14 cellular contexts compared by ENCODE assay signal in the genomic region with DNA sequence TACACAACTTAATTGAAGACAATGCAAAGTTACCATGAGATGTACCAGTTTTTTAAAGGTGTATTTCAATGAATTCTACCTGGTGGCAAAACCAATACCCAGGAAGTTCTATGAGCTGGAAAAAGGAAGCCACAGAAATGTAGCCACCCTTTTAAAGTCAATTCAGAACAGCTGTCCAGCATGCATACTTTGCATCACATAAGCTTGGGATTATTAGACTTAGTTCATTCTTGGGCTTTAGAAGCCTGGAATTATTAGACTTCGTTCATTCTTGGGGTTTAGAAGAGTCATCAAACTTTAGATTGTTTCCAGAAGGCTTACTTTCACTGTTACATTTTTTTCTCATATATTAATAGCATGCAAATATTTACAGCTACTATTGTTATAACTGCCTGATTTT.
"Had no signal": no experiment of that assay in that cellular context is flagged by ENCODE, and none has a peak within 500 bp of the region (broad histone marks: within the 10 kb centered on the region; RNA-seq: fewer than 3 reads in every experiment).

No MANE protein-coding gene starts in this region.

- ATAC-seq: activated CD4-positive, alpha-beta T cell treated with anti-CD3 and anti-CD28 coated beads for 36 hours; activated CD8-positive, alpha-beta memory T cell treated with anti-CD3 and anti-CD28 coated beads, Interleukin-2, amount 10 ng/mL, durations not matched to agents 7 days and 5 days; foreskin keratinocyte; lower lobe of right lung; stimulated activated naive B cell treated with anti-CD40 and anti-IgM and Interleukin-4, amounts not matched to agents 10 μg/mL and 1 μg/mL and 100 μg/mL, for 72 hours; T-helper 17 cell had no signal

- DNase-seq: activated CD4-positive, alpha-beta memory T cell treated with anti-CD3 and anti-CD28 coated beads for 36 hours; activated CD4-positive, alpha-beta T cell treated with anti-CD3 and anti-CD28 coated beads for 36 hours; activated CD8-positive, alpha-beta memory T cell treated with anti-CD3 and anti-CD28 coated beads, Interleukin-2, amount 10 ng/mL, durations not matched to agents 7 days and 5 days; activated naive CD4-positive, alpha-beta T cell treated with anti-CD3 and anti-CD28 coated beads, Interleukin-2, amount 10 ng/mL, durations not matched to agents 7 days and 5 days; activated T-cell treated with anti-CD3 and anti-CD28 coated beads, Interleukin-2, amount 50 U/mL, for 1 hour; foreskin keratinocyte; head of caudate nucleus; lower lobe of right lung; sigmoid colon; stimulated activated CD4-positive, alpha-beta T cell treated with anti-CD3 and anti-CD28 coated beads, Interleukin-12 subunit alpha, Interleukin-12 subunit beta, amount 100 ng/mL, for 4 hours; stimulated activated naive B cell treated with anti-CD40 and anti-IgM and Interleukin-4, amounts not matched to agents 10 μg/mL and 1 μg/mL and 100 μg/mL, for 72 hours; T-helper 17 cell had no signal

- H3K27me3 ChIP-seq: cardiac muscle cell, foreskin keratinocyte, sigmoid colon had no signal

- H3K36me3 ChIP-seq: cardiac muscle cell, prostate gland had no signal

- H3K27ac ChIP-seq: cardiac muscle cell, foreskin keratinocyte, lower lobe of right lung, prostate gland, sigmoid colon had no signal

- H3K9me3 ChIP-seq: lower lobe of right lung, prostate gland, sigmoid colon had no signal

- H3K4me3 ChIP-seq: cardiac muscle cell, lower lobe of right lung, prostate gland, sigmoid colon had no signal
